ENCODE assay signal across 21 cellular contexts in genomic region chr11:71499125-71499524, GRCh38. TPM values are rescaled to one million over a fixed set of nuclear protein-coding genes. Genes with fewer than 3 reads are reported as not detected.
DNase-seq lines count a peak whose midpoint lies in the region; ATAC-seq, FAIRE-seq and TF ChIP-seq lines count a peak whose summit lies in the region.
"Had no signal": no experiment of that assay in that cellular context is flagged by ENCODE, and none has a peak within 500 bp of the region (broad histone marks: within the 10 kb centered on the region; RNA-seq: fewer than 3 reads in every experiment).

No MANE protein-coding gene starts in this region.

- no peaks in the 10 kb centered on the region for H3K9me3 ChIP-seq in astrocyte (ENCODE audit: insufficient read depth, low read depth, low read length)
- H3K9me3 ChIP-seq: esophagus squamous epithelium had no signal

- no peak overlapping the region for H2AFZ ChIP-seq in astrocyte (ENCODE audit: low read depth, low read length)

- H3K36me3 ChIP-seq in astrocyte (ENCODE audit: insufficient read depth, low read length) = peaks cover 15% of the 10 kb centered on the region

- no peak for ATAC-seq in activated CD8-positive, alpha-beta T cell treated with anti-CD3 and anti-CD28 coated beads for 36 hours
- ATAC-seq in activated CD8-positive, alpha-beta T cell treated with anti-CD3 and anti-CD28 coated beads, Interleukin-2, amount 10 ng/mL, durations not matched to agents 7 days and 5 days = no peak
- ATAC-seq in sciatic nerve = no peak
- ATAC-seq in GM19455 (IDR thresholded peaks at IDR 0.05; ENCODE audit: unreplicated experiment) = no peak
- ATAC-seq: GM12878; stimulated activated naive B cell treated with anti-CD40 and anti-IgM and Interleukin-4, amounts not matched to agents 10 μg/mL and 1 μg/mL and 100 μg/mL, for 72 hours had no signal

- H3K4me3 Mint-ChIP-seq in activated CD8-positive, alpha-beta T cell treated with anti-CD3 and anti-CD28 coated beads for 36 hours = no peak overlapping the region
- H3K4me3 Mint-ChIP-seq in activated CD8-positive, alpha-beta T cell treated with anti-CD3 and anti-CD28 coated beads, Interleukin-2, amount 10 ng/mL, durations not matched to agents 7 days and 5 days = no peak overlapping the region
- no peak overlapping the region for H3K4me3 Mint-ChIP-seq in astrocyte (ENCODE audit: unreplicated experiment)
- H3K4me3 Mint-ChIP-seq: dendritic cell treated with granulocyte-macrophage colony-stimulating factor and Interleukin-4, amounts not matched to agents 40 ng/mL and 50 ng/mL, for 4 days; H9; stimulated activated naive B cell treated with anti-CD40 and anti-IgM and Interleukin-4, amounts not matched to agents 10 μg/mL and 1 μg/mL and 100 μg/mL, for 72 hours had no signal

- H3K36me3 Mint-ChIP-seq in activated CD8-positive, alpha-beta T cell treated with anti-CD3 and anti-CD28 coated beads for 36 hours (ENCODE audit: low read depth) = peaks cover 61% of the 10 kb centered on the region
- peaks cover 57% of the 10 kb centered on the region for H3K36me3 Mint-ChIP-seq in activated CD8-positive, alpha-beta T cell treated with anti-CD3 and anti-CD28 coated beads, Interleukin-2, amount 10 ng/mL, durations not matched to agents 7 days and 5 days (ENCODE audit: low read depth)
- H3K36me3 Mint-ChIP-seq in astrocyte (ENCODE audit: low read depth, unreplicated experiment) = peaks cover 45% of the 10 kb centered on the region

- H3K4me1 Mint-ChIP-seq in activated CD8-positive, alpha-beta T cell treated with anti-CD3 and anti-CD28 coated beads for 36 hours (ENCODE audit: low read depth) = no peaks in the 10 kb centered on the region
- peaks cover 6% of the 10 kb centered on the region for H3K4me1 Mint-ChIP-seq in activated CD8-positive, alpha-beta T cell treated with anti-CD3 and anti-CD28 coated beads, Interleukin-2, amount 10 ng/mL, durations not matched to agents 7 days and 5 days (ENCODE audit: low read depth)
- H3K4me1 Mint-ChIP-seq in astrocyte (ENCODE audit: low read depth, unreplicated experiment) = no peaks in the 10 kb centered on the region

- CTCF ChIA-PET in activated CD8-positive, alpha-beta T cell treated with anti-CD3 and anti-CD28 coated beads for 36 hours (lab: Charles Lee) = no interaction called here
- CTCF ChIA-PET in activated CD8-positive, alpha-beta T cell treated with anti-CD3 and anti-CD28 coated beads, Interleukin-2, amount 10 ng/mL, durations not matched to agents 7 days and 5 days (lab: Charles Lee) = no interaction called here

- DNase-seq in activated CD8-positive, alpha-beta T cell treated with anti-CD3 and anti-CD28 coated beads for 36 hours = no peak
- DNase-seq in activated CD8-positive, alpha-beta T cell treated with anti-CD3 and anti-CD28 coated beads, Interleukin-2, amount 10 ng/mL, durations not matched to agents 7 days and 5 days = no peak
- DNase-seq in LHCN-M2 (ENCODE audit: low read depth) (peak; percentile 75), astrocyte (ENCODE audit: low read depth) (peak; percentile 37), sciatic nerve (ENCODE audit: low spot score) (peak; percentile 10), HT-29 (ENCODE audit: low spot score) (no peak), cerebellar nuclear complex (lab: John Stamatoyannopoulos, UW) (no peak)
- DNase-seq: activated effector memory CD4-positive, alpha-beta T cell treated with anti-CD3 and anti-CD28 coated beads, Interleukin-2, amount 50 U/mL, for 16 hours; esophagus squamous epithelium; H9; mesendoderm; NCI-H1092; NCI-H82; stimulated activated naive B cell treated with anti-CD40 and anti-IgM and Interleukin-4, amounts not matched to agents 10 μg/mL and 1 μg/mL and 100 μg/mL, for 72 hours; T1000; trophoblast cell had no signal

- TF ChIP-seq CTCF in activated CD8-positive, alpha-beta T cell treated with anti-CD3 and anti-CD28 coated beads for 36 hours (IDR thresholded peaks at IDR 0.05) = no peak
- TF ChIP-seq CTCF in astrocyte (IDR thresholded peaks at IDR 0.05; ENCODE audit: insufficient read depth, low read depth, low read length) = no peak

- H3K27ac Mint-ChIP-seq in activated CD8-positive, alpha-beta T cell treated with anti-CD3 and anti-CD28 coated beads for 36 hours = peak overlapping the region; percentile 57
- H3K27ac Mint-ChIP-seq in activated CD8-positive, alpha-beta T cell treated with anti-CD3 and anti-CD28 coated beads, Interleukin-2, amount 10 ng/mL, durations not matched to agents 7 days and 5 days = no peak overlapping the region
- no peak overlapping the region for H3K27ac Mint-ChIP-seq in astrocyte (ENCODE audit: unreplicated experiment)
- H3K27ac Mint-ChIP-seq: dendritic cell treated with granulocyte-macrophage colony-stimulating factor and Interleukin-4, amounts not matched to agents 40 ng/mL and 50 ng/mL, for 4 days; stimulated activated naive B cell treated with anti-CD40 and anti-IgM and Interleukin-4, amounts not matched to agents 10 μg/mL and 1 μg/mL and 100 μg/mL, for 72 hours had no signal

- no peaks in the 10 kb centered on the region for H3K4me1 ChIP-seq in astrocyte (ENCODE audit: insufficient read depth, low read length)

- intact Hi-C loops in activated CD8-positive, alpha-beta T cell treated with anti-CD3 and anti-CD28 coated beads for 36 hours (cut with micrococcal nuclease) = no loop called here
- intact Hi-C loops in sciatic nerve (cut with DNase I) = no loop called here

- H3K79me2 ChIP-seq in astrocyte (ENCODE audit: insufficient read depth, low read length) = no peaks in the 10 kb centered on the region

- H3K9ac ChIP-seq in astrocyte (ENCODE audit: low read length) = no peak overlapping the region

- FAIRE-seq in astrocyte (lab: Jason Lieb, UNC) = no peak
- FAIRE-seq: GM12878 had no signal

- no peaks in the 10 kb centered on the region for H4K20me1 ChIP-seq in astrocyte (ENCODE audit: insufficient read depth, low read length)

- no peak overlapping the region for H3K4me3 ChIP-seq in astrocyte (ENCODE audit: insufficient read depth, low read depth, low read length)
- H3K4me3 ChIP-seq: esophagus squamous epithelium, GM12878, smooth muscle cell had no signal

- peak overlapping the region; percentile 11 for H3K27ac ChIP-seq in astrocyte (ENCODE audit: low read depth, low read length)
- H3K27ac ChIP-seq: esophagus squamous epithelium had no signal

- H3K9me3 Mint-ChIP-seq in activated CD8-positive, alpha-beta T cell treated with anti-CD3 and anti-CD28 coated beads for 36 hours = no peaks in the 10 kb centered on the region
- no peaks in the 10 kb centered on the region for H3K9me3 Mint-ChIP-seq in activated CD8-positive, alpha-beta T cell treated with anti-CD3 and anti-CD28 coated beads, Interleukin-2, amount 10 ng/mL, durations not matched to agents 7 days and 5 days (ENCODE audit: insufficient read depth)
- H3K9me3 Mint-ChIP-seq in astrocyte (ENCODE audit: unreplicated experiment) = peaks cover 2% of the 10 kb centered on the region
- H3K9me3 Mint-ChIP-seq: dendritic cell treated with granulocyte-macrophage colony-stimulating factor and Interleukin-4, amounts not matched to agents 40 ng/mL and 50 ng/mL, for 4 days; stimulated activated naive B cell treated with anti-CD40 and anti-IgM and Interleukin-4, amounts not matched to agents 10 μg/mL and 1 μg/mL and 100 μg/mL, for 72 hours had no signal

- POLR2A ChIA-PET in activated CD8-positive, alpha-beta T cell treated with anti-CD3 and anti-CD28 coated beads for 36 hours (lab: Charles Lee) = no interaction called here
- POLR2A ChIA-PET in activated CD8-positive, alpha-beta T cell treated with anti-CD3 and anti-CD28 coated beads, Interleukin-2, amount 10 ng/mL, durations not matched to agents 7 days and 5 days (lab: Charles Lee) = interaction anchor here (1.3 kb wide), 1 partner anchor 430 kb away, joined by 3 read pairs; no protein-coding TSS in a partner anchor

- no peak overlapping the region for H3K4me2 ChIP-seq in astrocyte (ENCODE audit: low read length)
- H3K4me2 ChIP-seq: smooth muscle cell had no signal

- no peaks in the 10 kb centered on the region for H3K27me3 ChIP-seq in astrocyte (ENCODE audit: insufficient read depth, low read length)
- H3K27me3 ChIP-seq: esophagus squamous epithelium had no signal

- H3K27me3 Mint-ChIP-seq in activated CD8-positive, alpha-beta T cell treated with anti-CD3 and anti-CD28 coated beads for 36 hours = no peaks in the 10 kb centered on the region
- no peaks in the 10 kb centered on the region for H3K27me3 Mint-ChIP-seq in activated CD8-positive, alpha-beta T cell treated with anti-CD3 and anti-CD28 coated beads, Interleukin-2, amount 10 ng/mL, durations not matched to agents 7 days and 5 days (ENCODE audit: low read depth)
- no peaks in the 10 kb centered on the region for H3K27me3 Mint-ChIP-seq in astrocyte (ENCODE audit: low read depth, unreplicated experiment)
- H3K27me3 Mint-ChIP-seq: dendritic cell treated with granulocyte-macrophage colony-stimulating factor and Interleukin-4, amounts not matched to agents 40 ng/mL and 50 ng/mL, for 4 days; stimulated activated naive B cell treated with anti-CD40 and anti-IgM and Interleukin-4, amounts not matched to agents 10 μg/mL and 1 μg/mL and 100 μg/mL, for 72 hours had no signal

RNA-seq across cellular contexts. Expression of gene KRTAP5-7, which starts 27.9 kb away (rescaled TPM):
- not detected for total RNA-seq in activated CD8-positive, alpha-beta T cell treated with anti-CD3 and anti-CD28 coated beads for 36 hours
- not detected for total RNA-seq in activated CD8-positive, alpha-beta T cell treated with anti-CD3 and anti-CD28 coated beads, Interleukin-2, amount 10 ng/mL, durations not matched to agents 7 days and 5 days
- not detected in 2 replicates for total RNA-seq in LHCN-M2 (2014; rRNA removed)
- not detected for polyA plus RNA-seq in LHCN-M2 (2012)
- total RNA-seq in astrocyte = not detected in 2 replicates
- total RNA-seq in sciatic nerve = 0.58 TPM
- not detected in 2 replicates for total RNA-seq in HT-29 (2014; rRNA removed; shearing (Covaris generic))
- total RNA-seq: GM12878, H9, smooth muscle cell had no signal
- polyA plus RNA-seq: aorta, smooth muscle cell had no signal

RNA-seq across cellular contexts. Expression of gene KRTAP5-8, which starts 38.7 kb away (rescaled TPM):
- total RNA-seq in activated CD8-positive, alpha-beta T cell treated with anti-CD3 and anti-CD28 coated beads for 36 hours = not detected
- under 1 TPM in 1 of 2 experiments, not detected in 1; 0.24 TPM for total RNA-seq in activated CD8-positive, alpha-beta T cell treated with anti-CD3 and anti-CD28 coated beads, Interleukin-2, amount 10 ng/mL, durations not matched to agents 7 days and 5 days
- total RNA-seq in LHCN-M2 (2014; rRNA removed) (not detected in 2 replicates), astrocyte (not detected in 2 replicates), sciatic nerve (0.49 TPM)
- polyA plus RNA-seq in LHCN-M2 (2012) = not detected
- total RNA-seq in HT-29 (2014; rRNA removed; shearing (Covaris generic)) = not detected in 2 replicates
- total RNA-seq: H9, smooth muscle cell had no signal
- polyA plus RNA-seq: aorta, smooth muscle cell had no signal

RNA-seq across cellular contexts. Expression of gene NADSYN1, which starts 46.1 kb away (rescaled TPM):
- total RNA-seq in activated CD8-positive, alpha-beta T cell treated with anti-CD3 and anti-CD28 coated beads for 36 hours = 100 to 1,000 TPM; 115 to 117 TPM
- total RNA-seq in activated CD8-positive, alpha-beta T cell treated with anti-CD3 and anti-CD28 coated beads, Interleukin-2, amount 10 ng/mL, durations not matched to agents 7 days and 5 days = 100 to 1,000 TPM; 118 to 127 TPM
- total RNA-seq in LHCN-M2 (2014; rRNA removed) = 46.1 and 48.2 TPM in 2 replicates
- polyA plus RNA-seq in LHCN-M2 (2012) = 38.9 TPM
- 84.7 and 87.9 TPM in 2 replicates for total RNA-seq in astrocyte
- total RNA-seq in sciatic nerve = 85.2 TPM
- 177 and 204 TPM in 2 replicates for total RNA-seq in HT-29 (2014; rRNA removed; shearing (Covaris generic))

RNA-seq across cellular contexts. Expression of gene KRTAP5-9, which starts 49.1 kb away (rescaled TPM):
- not detected for total RNA-seq in activated CD8-positive, alpha-beta T cell treated with anti-CD3 and anti-CD28 coated beads for 36 hours
- total RNA-seq in activated CD8-positive, alpha-beta T cell treated with anti-CD3 and anti-CD28 coated beads, Interleukin-2, amount 10 ng/mL, durations not matched to agents 7 days and 5 days = not detected
- total RNA-seq in LHCN-M2 (2014; rRNA removed) (not detected in 2 replicates), astrocyte (0.43 TPM in 1 of 2 replicates, not detected in the other), sciatic nerve (0.40 TPM)
- 0.09 TPM for polyA plus RNA-seq in LHCN-M2 (2012)
- total RNA-seq in HT-29 (2014; rRNA removed; shearing (Covaris generic)) = not detected in 2 replicates
- total RNA-seq: esophagus squamous epithelium, H9, smooth muscle cell had no signal
- polyA plus RNA-seq: smooth muscle cell had no signal

RNA-seq across cellular contexts. Expression of gene DHCR7, which starts 50.9 kb away (rescaled TPM):
- 10 to 100 TPM; 66.4 to 68.9 TPM for total RNA-seq in activated CD8-positive, alpha-beta T cell treated with anti-CD3 and anti-CD28 coated beads for 36 hours
- total RNA-seq in activated CD8-positive, alpha-beta T cell treated with anti-CD3 and anti-CD28 coated beads, Interleukin-2, amount 10 ng/mL, durations not matched to agents 7 days and 5 days = 10 to 100 TPM; 57.9 to 58.8 TPM
- total RNA-seq in LHCN-M2 (2014; rRNA removed) (26.9 and 36.2 TPM in 2 replicates), astrocyte (76.1 and 92.8 TPM in 2 replicates), sciatic nerve (49.8 TPM)
- 78.6 TPM for polyA plus RNA-seq in LHCN-M2 (2012)
- total RNA-seq in HT-29 (2014; rRNA removed; shearing (Covaris generic)) = 369 and 407 TPM in 2 replicates

Comparison
In these comparisons a context has a peak if more than half of its experiments do, and no peak if none do; other contexts are left out.
1. DNase-seq: peak in LHCN-M2 (single experiment), astrocyte (single experiment) and sciatic nerve (single experiment); none in activated CD8-positive, alpha-beta T cell treated with anti-CD3 and anti-CD28 coated beads for 36 hours (single experiment), activated CD8-positive, alpha-beta T cell treated with anti-CD3 and anti-CD28 coated beads, Interleukin-2, amount 10 ng/mL, durations not matched to agents 7 days and 5 days (single experiment), HT-29 (single experiment) and cerebellar nuclear complex (0 of 2).